24 cellular contexts compared by ENCODE assay signal in the genomic region with DNA sequence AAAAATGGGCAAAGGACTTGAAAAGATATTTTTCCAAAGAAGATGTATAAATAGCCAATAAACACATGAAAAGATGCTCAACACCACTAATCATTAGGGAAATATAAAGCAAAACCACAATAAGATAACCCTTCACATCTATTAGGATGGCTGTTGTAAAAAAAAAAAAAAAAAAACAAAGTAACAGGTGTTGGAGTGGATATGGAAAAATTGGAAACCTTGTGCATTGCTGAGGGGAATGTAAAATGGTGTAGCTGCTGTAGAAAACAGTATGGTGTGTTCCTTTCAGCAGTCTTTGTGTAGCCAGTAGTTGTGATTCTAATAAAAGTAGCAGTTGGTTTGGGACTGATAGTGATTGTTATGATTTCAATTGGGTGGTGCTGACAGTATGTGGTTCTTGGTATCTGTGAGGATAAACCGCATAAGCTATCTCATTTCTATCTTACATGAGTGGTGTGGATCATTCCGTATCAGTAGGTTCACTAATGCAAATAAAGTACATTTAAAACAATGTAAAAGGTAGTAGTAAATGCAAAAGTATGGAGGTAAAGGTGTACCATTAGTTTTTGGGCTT.
"Had no signal": no experiment of that assay in that cellular context is flagged by ENCODE, and none has a peak within 500 bp of the region (broad histone marks: within the 10 kb centered on the region; RNA-seq: fewer than 3 reads in every experiment).

No MANE protein-coding gene starts in this region.

- H3K36me3 Mint-ChIP-seq: neural progenitor cell had no signal

- H3K27me3 ChIP-seq: brain microvascular endothelial cell, dorsolateral prefrontal cortex, gastrocnemius medialis, neural progenitor cell, tibial nerve had no signal

- H3K27ac ChIP-seq: brain microvascular endothelial cell, coronary artery, dorsolateral prefrontal cortex, gastrocnemius medialis, neural progenitor cell, parathyroid adenoma, psoas muscle, tibial nerve had no signal

- H3K4me3 Mint-ChIP-seq: activated B cell treated with CpG ODN at 0.5 μM for 24 hours; activated naive CD4-positive, alpha-beta T cell treated with anti-CD3 and anti-CD28 coated beads, Interleukin-2, amount 10 ng/mL, durations not matched to agents 7 days and 5 days; activated naive CD8-positive, alpha-beta T cell treated with anti-CD3 and anti-CD28 coated beads, Interleukin-2, amount 10 ng/mL, durations not matched to agents 7 days and 5 days; neural progenitor cell; stimulated activated naive B cell treated with anti-CD40 and anti-IgM and Interleukin-4, amounts not matched to agents 10 μg/mL and 1 μg/mL and 100 μg/mL, for 72 hours had no signal

- H3K4me3 ChIP-seq: coronary artery, dorsolateral prefrontal cortex, gastrocnemius medialis, neural progenitor cell, psoas muscle, smooth muscle cell, tibial nerve had no signal

- H3K27ac Mint-ChIP-seq: activated B cell treated with CpG ODN at 0.5 μM for 24 hours; activated naive CD4-positive, alpha-beta T cell treated with anti-CD3 and anti-CD28 coated beads, Interleukin-2, amount 10 ng/mL, durations not matched to agents 7 days and 5 days; activated naive CD8-positive, alpha-beta T cell treated with anti-CD3 and anti-CD28 coated beads, Interleukin-2, amount 10 ng/mL, durations not matched to agents 7 days and 5 days; neural progenitor cell; stimulated activated naive B cell treated with anti-CD40 and anti-IgM and Interleukin-4, amounts not matched to agents 10 μg/mL and 1 μg/mL and 100 μg/mL, for 72 hours had no signal

- DNase-seq: activated B cell treated with CpG ODN at 0.5 μM for 24 hours; activated CD4-positive, alpha-beta T cell treated with anti-CD3 and anti-CD28 coated beads, Interleukin-2, amount 50 U/mL, for 1 hour; activated gamma-delta T cell; activated naive CD4-positive, alpha-beta T cell treated with anti-CD3 and anti-CD28 coated beads, Interleukin-2, amount 10 ng/mL, durations not matched to agents 7 days and 5 days; activated naive CD8-positive, alpha-beta T cell treated with anti-CD3 and anti-CD28 coated beads, Interleukin-2, amount 10 ng/mL, durations not matched to agents 7 days and 5 days; brain microvascular endothelial cell; dorsolateral prefrontal cortex; effector memory CD4-positive, alpha-beta T cell; gastrocnemius medialis; glutamatergic neuron; islet precursor cell; left ventricle myocardium superior; occipital lobe; psoas muscle; stimulated activated CD4-positive, alpha-beta T cell treated with anti-CD3 and anti-CD28 coated beads, Interleukin-1b, Interleukin-23, amount 100 ng/mL, for 48 hours; stimulated activated CD4-positive, alpha-beta T cell treated with anti-CD3 and anti-CD28 coated beads, Interleukin-4, amount 100 ng/mL, for 4 hours; stimulated activated CD8-positive, alpha-beta memory T cell treated with anti-CD3 and anti-CD28 coated beads, Interleukin-4, amount 100 ng/mL, for 48 hours; stimulated activated naive B cell treated with anti-CD40 and anti-IgM and Interleukin-4, amounts not matched to agents 10 μg/mL and 1 μg/mL and 100 μg/mL, for 72 hours; T-helper 9 cell had no signal

- H3K27me3 Mint-ChIP-seq: activated B cell treated with CpG ODN at 0.5 μM for 24 hours; activated naive CD4-positive, alpha-beta T cell treated with anti-CD3 and anti-CD28 coated beads, Interleukin-2, amount 10 ng/mL, durations not matched to agents 7 days and 5 days; activated naive CD8-positive, alpha-beta T cell treated with anti-CD3 and anti-CD28 coated beads, Interleukin-2, amount 10 ng/mL, durations not matched to agents 7 days and 5 days; stimulated activated naive B cell treated with anti-CD40 and anti-IgM and Interleukin-4, amounts not matched to agents 10 μg/mL and 1 μg/mL and 100 μg/mL, for 72 hours had no signal

- ATAC-seq: gastrocnemius medialis; left ventricle myocardium superior; psoas muscle; stimulated activated naive B cell treated with anti-CD40 and anti-IgM and Interleukin-4, amounts not matched to agents 10 μg/mL and 1 μg/mL and 100 μg/mL, for 72 hours had no signal

- H3K4me1 ChIP-seq: neural progenitor cell had no signal

- H3K36me3 ChIP-seq: brain microvascular endothelial cell, gastrocnemius medialis, neural progenitor cell, tibial nerve had no signal

- H3K9me3 ChIP-seq: gastrocnemius medialis had no signal

- H3K4me1 Mint-ChIP-seq: neural progenitor cell had no signal
